Comparison of ENCODE assay signal across 20 cellular contexts in the genomic region with DNA sequence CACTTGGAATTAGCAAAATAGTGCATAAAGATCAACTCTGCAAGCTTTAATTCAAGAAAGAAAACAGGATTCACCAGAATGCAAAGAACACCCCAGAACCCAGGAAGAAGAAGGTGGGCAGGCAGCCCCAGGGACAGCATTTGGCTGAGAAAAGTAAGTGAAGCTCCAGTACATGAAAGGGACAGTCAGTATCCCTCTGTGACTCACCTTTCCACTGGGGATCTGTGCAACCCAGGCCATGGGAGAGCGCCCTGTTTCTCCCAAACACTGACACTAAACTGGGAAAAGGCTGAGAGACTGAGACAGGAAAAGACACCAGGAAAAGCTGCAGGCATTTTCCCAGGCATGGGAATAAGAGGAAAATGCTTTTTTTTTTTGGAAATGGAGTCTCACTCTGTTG.
"Had no signal": no experiment of that assay in that cellular context is flagged by ENCODE, and none has a peak within 500 bp of the region (broad histone marks: within the 10 kb centered on the region; RNA-seq: fewer than 3 reads in every experiment).

No MANE protein-coding gene starts in this region.

- DNase-seq: cortex of kidney; effector memory CD8-positive, alpha-beta T cell; erythroblast; esophagus squamous epithelium; hypothalamus; immature natural killer cell; natural killer cell; occipital lobe; retina; right lobe of liver; small intestine; stimulated activated CD4-positive, alpha-beta T cell treated with anti-CD3 and anti-CD28 coated beads, Interleukin-15, amount 100 ng/mL, for 24 hours; stimulated activated CD4-positive, alpha-beta T cell treated with anti-CD3 and anti-CD28 coated beads, Interleukin-2, amount 100 ng/mL, for 48 hours; stimulated activated naive B cell treated with anti-CD40 and anti-IgM and Interleukin-4, amounts not matched to agents 10 μg/mL and 1 μg/mL and 100 μg/mL, for 72 hours had no signal

- H3K4me1 ChIP-seq: pancreas, right lobe of liver had no signal

- H3K36me3 Mint-ChIP-seq: natural killer cell had no signal

- H3K27ac Mint-ChIP-seq: immature natural killer cell; stimulated activated naive B cell treated with anti-CD40 and anti-IgM and Interleukin-4, amounts not matched to agents 10 μg/mL and 1 μg/mL and 100 μg/mL, for 72 hours; stimulated activated naive CD8-positive, alpha-beta T cell treated with anti-CD3 and anti-CD28 coated beads, Interleukin-15, Interleukin-2, amounts not matched to agents 100 ng/mL and 50 ng/mL, for 24 hours had no signal

- H3K36me3 ChIP-seq: esophagus squamous epithelium, pancreas, right lobe of liver, thoracic aorta, vagina had no signal

- H3K9me3 ChIP-seq: pancreas, right lobe of liver, vagina had no signal

- H3K9me3 Mint-ChIP-seq: effector memory CD8-positive, alpha-beta T cell; immature natural killer cell; natural killer cell had no signal

- H3K27me3 ChIP-seq: esophagus squamous epithelium, pancreas, right lobe of liver, tibial nerve, vagina had no signal

- H3K4me3 Mint-ChIP-seq: effector memory CD8-positive, alpha-beta T cell; immature natural killer cell; natural killer cell; stimulated activated naive B cell treated with anti-CD40 and anti-IgM and Interleukin-4, amounts not matched to agents 10 μg/mL and 1 μg/mL and 100 μg/mL, for 72 hours; stimulated activated naive CD8-positive, alpha-beta T cell treated with anti-CD3 and anti-CD28 coated beads, Interleukin-15, Interleukin-2, amounts not matched to agents 100 ng/mL and 50 ng/mL, for 24 hours had no signal

- H3K27me3 Mint-ChIP-seq: effector memory CD8-positive, alpha-beta T cell; stimulated activated naive B cell treated with anti-CD40 and anti-IgM and Interleukin-4, amounts not matched to agents 10 μg/mL and 1 μg/mL and 100 μg/mL, for 72 hours; stimulated activated naive CD8-positive, alpha-beta T cell treated with anti-CD3 and anti-CD28 coated beads, Interleukin-15, Interleukin-2, amounts not matched to agents 100 ng/mL and 50 ng/mL, for 24 hours had no signal

- ATAC-seq: effector memory CD8-positive, alpha-beta T cell; left lobe of liver; natural killer cell; pancreas; stimulated activated naive B cell treated with anti-CD40 and anti-IgM and Interleukin-4, amounts not matched to agents 10 μg/mL and 1 μg/mL and 100 μg/mL, for 72 hours had no signal

- H3K27ac ChIP-seq: esophagus squamous epithelium, pancreas, right lobe of liver, thoracic aorta, tibial nerve, vagina had no signal

- H3K4me3 ChIP-seq: esophagus squamous epithelium, pancreas, right lobe of liver, thoracic aorta, tibial nerve, vagina had no signal
